ENCODE assay signal across 11 cellular contexts in genomic region chr3:94064243-94064642, GRCh38. TPM values are rescaled to one million over a fixed set of nuclear protein-coding genes. Genes with fewer than 3 reads are reported as not detected.
A peak's percentile ranks its signal among the peaks of the same experiment; 100 is the strongest.
DNase-seq lines count a peak whose midpoint lies in the region; FAIRE-seq and TF ChIP-seq lines count a peak whose summit lies in the region.
"Had no signal": no experiment of that assay in that cellular context is flagged by ENCODE, and none has a peak within 500 bp of the region (broad histone marks: within the 10 kb centered on the region; RNA-seq: fewer than 3 reads in every experiment).

No MANE protein-coding gene starts in this region.

- H3K9me3 Mint-ChIP-seq in T-helper 1 cell treated with Interleukin-12 subunit alpha and Interleukin-12 subunit beta and Interleukin-4 antibody, amounts not matched to agents 30 μg/mL and 1 μg/mL, for 36 hours, result no peaks in the 10 kb centered on the region

- intact Hi-C loops in OCI-LY7 (cut with micrococcal nuclease; ENCODE audit: unreplicated experiment) (no loop called here), endothelial cell of umbilical vein (cut with micrococcal nuclease) (loop anchor here (10.0 kb wide), 1 partner anchor 159 kb away; no protein-coding TSS in a partner anchor), posterior cingulate gyrus (cut with DNase I) (no loop called here)

- TF ChIP-seq CTCF in OCI-LY7 (conservative IDR thresholded peaks at IDR 0.05; ENCODE audit: low read length) (no peak), endothelial cell of umbilical vein (IDR thresholded peaks at IDR 0.05; ENCODE audit: extremely low read depth in 1 of 2, insufficient read depth in 1 of 2, low read depth in 1 of 2, low read length in 2 of 2) (no peak)

- BruUV-seq in OCI-LY7 (replicated peaks; lab: Mats Ljungman, UMichigan) (no TSS peak), endothelial cell of umbilical vein (replicated peaks; lab: Mats Ljungman, UMichigan) (no TSS peak)

- POLR2A ChIA-PET in OCI-LY7 (lab: Charles Lee), result interaction anchor here (0.6 to 3.1 kb wide), 2 partner anchors 14 to 67 kb away, joined by 3 to 23 read pairs; no protein-coding TSS in a partner anchor
- POLR2A ChIA-PET in endothelial cell of umbilical vein (lab: Charles Lee), result interaction anchor here (0.6 kb wide), 1 partner anchor 37 kb away, joined by 4 read pairs; no protein-coding TSS in a partner anchor

- H3K9me3 ChIP-seq in OCI-LY7 (ENCODE audit: low read length) (peaks cover 21% of the 10 kb centered on the region), endothelial cell of umbilical vein (replicated peaks; ENCODE audit: control insufficient read depth, insufficient read depth, low read length) (no peaks in the 10 kb centered on the region), skeletal muscle tissue (ENCODE audit: control insufficient read depth in 3 of 3, low read length in 3 of 3) (no peaks in the 10 kb centered on the region)

- H3K9me2 ChIP-seq in OCI-LY7 (ENCODE audit: insufficient read depth, low read length), result no peaks in the 10 kb centered on the region

- dilution Hi-C loops in endothelial cell of umbilical vein (cut with MboI; ENCODE audit: extremely low pct_ligation_motif_present, low sequenced_read_pairs), result no loop called here

- H2AFZ ChIP-seq in OCI-LY7 (ENCODE audit: low read length), result peak overlapping the region; percentile 78; the same call in 1 of the 2 replicates
- H2AFZ ChIP-seq in endothelial cell of umbilical vein (ENCODE audit: low read depth, low read length), result no peak overlapping the region

- no peaks in the 10 kb centered on the region for H4K20me1 ChIP-seq in OCI-LY7 (ENCODE audit: insufficient read depth, low read length)
- H4K20me1 ChIP-seq in endothelial cell of umbilical vein (replicated peaks; ENCODE audit: control insufficient read depth, extremely low read depth, insufficient read depth, low read length), result no peaks in the 10 kb centered on the region

- H3K36me3 Mint-ChIP-seq in T-helper 1 cell treated with Interleukin-12 subunit alpha and Interleukin-12 subunit beta and Interleukin-4 antibody, amounts not matched to agents 30 μg/mL and 1 μg/mL, for 36 hours (ENCODE audit: low read depth), result peaks cover 41% of the 10 kb centered on the region

- CTCF ChIA-PET in OCI-LY7 (lab: Charles Lee; ENCODE audit: unreplicated experiment) (no interaction called here), endothelial cell of umbilical vein (lab: Charles Lee) (interaction anchor here (2.6 kb wide), 1 partner anchor 59 kb away, joined by 14 read pairs; no protein-coding TSS in a partner anchor)

- no peak for FAIRE-seq in endothelial cell of umbilical vein (lab: Jason Lieb, UNC)

- H3K79me2 ChIP-seq in OCI-LY7 (ENCODE audit: insufficient read depth, low read depth, low read length), result peaks cover 40% of the 10 kb centered on the region
- H3K79me2 ChIP-seq in endothelial cell of umbilical vein (ENCODE audit: control insufficient read depth, insufficient read depth, low read length), result peaks cover 10% of the 10 kb centered on the region

- H3K4me1 ChIP-seq in OCI-LY7 (ENCODE audit: insufficient read depth, low read length, poor library complexity, severe bottlenecking) (peaks cover 27% of the 10 kb centered on the region), endothelial cell of umbilical vein (ENCODE audit: control insufficient read depth, extremely low read depth, insufficient read depth, low read length) (peaks cover 17% of the 10 kb centered on the region), skeletal muscle tissue (ENCODE audit: control insufficient read depth in 3 of 3, insufficient read depth in 3 of 3, low read length in 3 of 3) (peaks cover 3 to 12% (median 11%) of the 10 kb centered on the region in 3 donors)

- DNase-seq in T-helper 1 cell (no peak), OCI-LY7 (ENCODE audit: low spot score) (peak; percentile 6), endothelial cell of umbilical vein (ENCODE audit: low read depth, low spot score) (no peak), mesenteric fat pad (ENCODE audit: low spot score) (no peak), posterior cingulate gyrus (no peak), C1 segment of cervical spinal cord (lab: John Stamatoyannopoulos, UW) (no peak)

- H3K4me1 Mint-ChIP-seq in T-helper 1 cell treated with Interleukin-12 subunit alpha and Interleukin-12 subunit beta and Interleukin-4 antibody, amounts not matched to agents 30 μg/mL and 1 μg/mL, for 36 hours (ENCODE audit: low read depth), result peaks cover 37% of the 10 kb centered on the region

- H3K4me3 ChIP-seq in OCI-LY7 (ENCODE audit: low read depth, low read length, poor library complexity, severe bottlenecking) (peak overlapping the region; percentile 91), endothelial cell of umbilical vein (replicated peaks in 1 of 3; ENCODE audit: insufficient read depth in 1 of 3, low read depth in 1 of 3, low read length in 3 of 3) (no peak overlapping the region), skeletal muscle tissue (ENCODE audit: low read length in 3 of 3) (no peak overlapping the region)

- no peak overlapping the region for H3K9ac ChIP-seq in endothelial cell of umbilical vein (replicated peaks; ENCODE audit: extremely low read depth, insufficient read depth, low read length)
- H3K9ac ChIP-seq in skeletal muscle tissue (ENCODE audit: low read depth in 1 of 3, low read length in 3 of 3), result peak overlapping the region in 1 of 3 donors; percentile 89

- no peaks in the 10 kb centered on the region for H3K27me3 Mint-ChIP-seq in T-helper 1 cell treated with Interleukin-12 subunit alpha and Interleukin-12 subunit beta and Interleukin-4 antibody, amounts not matched to agents 30 μg/mL and 1 μg/mL, for 36 hours (ENCODE audit: low read depth)

- H3K4me2 ChIP-seq in OCI-LY7 (ENCODE audit: low read length) (peak overlapping the region; percentile 77), endothelial cell of umbilical vein (ENCODE audit: insufficient read depth, low read length) (peak overlapping the region; percentile 31)

- H3K27me3 ChIP-seq in endothelial cell of umbilical vein (ENCODE audit: control insufficient read depth in 2 of 2, insufficient read depth in 2 of 2, low read length in 2 of 2), result no peaks in the 10 kb centered on the region
- no peaks in the 10 kb centered on the region for H3K27me3 ChIP-seq in skeletal muscle tissue (ENCODE audit: control insufficient read depth in 3 of 3, insufficient read depth in 3 of 3, low read length in 3 of 3)

- H3K27ac ChIP-seq in OCI-LY7 (ENCODE audit: low read depth, low read length, poor library complexity, severe bottlenecking) (peak overlapping the region; percentile 94), endothelial cell of umbilical vein (ENCODE audit: insufficient read depth, low read depth, low read length) (no peak overlapping the region), skeletal muscle tissue (ENCODE audit: low read depth, low read length) (peak overlapping the region; percentile 87)

- no peak for TF ChIP-seq POLR2A in endothelial cell of umbilical vein (IDR thresholded peaks at IDR 0.05; ENCODE audit: low read depth, low read length)

- H3K9me1 ChIP-seq in endothelial cell of umbilical vein (replicated peaks; ENCODE audit: control insufficient read depth, extremely low read depth, insufficient read depth, low read length), result no peaks in the 10 kb centered on the region

- peak overlapping the region; percentile 94 for H3K4me3 Mint-ChIP-seq in T-helper 1 cell treated with Interleukin-12 subunit alpha and Interleukin-12 subunit beta and Interleukin-4 antibody, amounts not matched to agents 30 μg/mL and 1 μg/mL, for 36 hours

- H3K27ac Mint-ChIP-seq in T-helper 1 cell treated with Interleukin-12 subunit alpha and Interleukin-12 subunit beta and Interleukin-4 antibody, amounts not matched to agents 30 μg/mL and 1 μg/mL, for 36 hours, result peak overlapping the region; percentile 97

- H3K36me3 ChIP-seq in OCI-LY7 (ENCODE audit: insufficient read depth, low read length) (peaks cover 46% of the 10 kb centered on the region), endothelial cell of umbilical vein (ENCODE audit: control insufficient read depth in 2 of 2, extremely low read depth in 1 of 2, insufficient read depth in 2 of 2, low read length in 2 of 2) (peaks cover 0 to 2% of the 10 kb centered on the region in 2 experiments), skeletal muscle tissue (ENCODE audit: control insufficient read depth in 3 of 3, insufficient read depth in 3 of 3, low read length in 3 of 3) (peaks cover 0 to 11% (median 10%) of the 10 kb centered on the region in 3 donors)

RNA-seq across cellular contexts. Expression of gene NSUN3, which starts 1.4 kb away (rescaled TPM):
- total RNA-seq in OCI-LY7 (2014; rRNA removed; shearing (Covaris generic)), result 10.4 and 16.4 TPM in 2 replicates
- total RNA-seq in OCI-LY7 (2022) (13.5 and 17.7 TPM in 2 replicates), endothelial cell of umbilical vein (10.7 and 11.6 TPM in 2 replicates), skeletal muscle tissue (17.2 TPM), mesenteric fat pad (11.1 TPM)
- 3.4 and 3.8 TPM in 2 replicates for polyA plus RNA-seq in endothelial cell of umbilical vein
- 3.9 and 4.2 TPM in 2 replicates for polyA plus RNA-seq in endothelial cell of umbilical vein (2011; cell fraction: cytosol; rRNA removed)
- 8.2 and 9.1 TPM in 2 replicates for polyA plus RNA-seq in endothelial cell of umbilical vein (2011; cell fraction: nucleus; rRNA removed)
- polyA plus RNA-seq in endothelial cell of umbilical vein (2012), result 6.9 and 7.0 TPM in 2 replicates
- polyA minus RNA-seq in endothelial cell of umbilical vein, result 12.8 and 20.7 TPM in 2 replicates
- polyA minus RNA-seq in endothelial cell of umbilical vein (2011; cell fraction: cytosol; rRNA and poly(A)+ RNA removed), result 7.2 TPM
- 38.9 and 51.2 TPM in 2 replicates for polyA minus RNA-seq in endothelial cell of umbilical vein (2011; cell fraction: nucleus; rRNA and poly(A)+ RNA removed)

RNA-seq across cellular contexts. Expression of gene DHFR2, which starts 1.5 kb away (rescaled TPM):
- total RNA-seq in OCI-LY7 (2014; rRNA removed; shearing (Covaris generic)), result 4.5 and 5.0 TPM in 2 replicates
- total RNA-seq in OCI-LY7 (2022) (5.7 and 8.2 TPM in 2 replicates), endothelial cell of umbilical vein (2.1 and 2.2 TPM in 2 replicates), skeletal muscle tissue (3.7 TPM), mesenteric fat pad (4.6 TPM)
- 0.48 and 0.65 TPM in 2 replicates for polyA plus RNA-seq in endothelial cell of umbilical vein
- polyA plus RNA-seq in endothelial cell of umbilical vein (2011; cell fraction: cytosol; rRNA removed), result 0.74 and 0.75 TPM in 2 replicates
- 0.82 and 1.0 TPM in 2 replicates for polyA plus RNA-seq in endothelial cell of umbilical vein (2011; cell fraction: nucleus; rRNA removed)
- polyA plus RNA-seq in endothelial cell of umbilical vein (2012), result 2.0 and 3.4 TPM in 2 replicates
- 1.1 and 1.9 TPM in 2 replicates for polyA minus RNA-seq in endothelial cell of umbilical vein
- 1.2 TPM for polyA minus RNA-seq in endothelial cell of umbilical vein (2011; cell fraction: cytosol; rRNA and poly(A)+ RNA removed)
- 0.77 and 1.1 TPM in 2 replicates for polyA minus RNA-seq in endothelial cell of umbilical vein (2011; cell fraction: nucleus; rRNA and poly(A)+ RNA removed)

RNA-seq across cellular contexts. Expression of gene STX19, which starts 35.8 kb away (rescaled TPM):
- not detected in 2 replicates for total RNA-seq in OCI-LY7 (2014; rRNA removed; shearing (Covaris generic))
- not detected in 2 replicates for total RNA-seq in OCI-LY7 (2022)
- total RNA-seq in endothelial cell of umbilical vein, result not detected in 2 replicates
- not detected in 2 replicates for polyA plus RNA-seq in endothelial cell of umbilical vein
- polyA plus RNA-seq in endothelial cell of umbilical vein (2011; cell fraction: cytosol; rRNA removed), result not detected in 2 replicates
- polyA plus RNA-seq in endothelial cell of umbilical vein (2011; cell fraction: nucleus; rRNA removed), result not detected in 2 replicates
- not detected in 2 replicates for polyA plus RNA-seq in endothelial cell of umbilical vein (2012)
- not detected in 2 replicates for polyA minus RNA-seq in endothelial cell of umbilical vein
- not detected for polyA minus RNA-seq in endothelial cell of umbilical vein (2011; cell fraction: cytosol; rRNA and poly(A)+ RNA removed)
- not detected in 2 replicates for polyA minus RNA-seq in endothelial cell of umbilical vein (2011; cell fraction: nucleus; rRNA and poly(A)+ RNA removed)
- not detected for total RNA-seq in skeletal muscle tissue
- not detected for total RNA-seq in mesenteric fat pad
- total RNA-seq: cardiac septum; kidney epithelial cell; T-helper 1 cell treated with Interleukin-12 subunit alpha and Interleukin-12 subunit beta and Interleukin-4 antibody, amounts not matched to agents 30 ng/mL and 1 ng/mL, for 36 hours had no signal
